Comparison of ENCODE assay signal across 34 cellular contexts in the genomic region with DNA sequence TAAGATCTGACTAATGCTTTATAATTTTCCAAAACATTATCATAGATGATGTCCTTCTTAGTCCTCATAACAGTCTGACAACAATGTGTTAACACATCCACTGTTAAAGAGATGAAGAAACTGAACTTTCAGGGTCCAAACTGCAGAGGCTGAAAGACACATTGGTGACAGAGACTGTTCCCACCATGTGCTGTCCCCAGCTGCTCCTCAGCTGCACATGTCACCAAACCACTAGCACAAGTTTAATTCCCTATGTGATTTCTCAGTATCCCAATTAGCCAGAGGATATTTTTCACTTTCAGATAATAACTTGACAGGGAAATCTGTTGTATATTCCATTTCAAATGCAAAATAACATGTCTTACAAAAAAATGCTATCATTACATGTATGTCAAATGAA. TPM values are rescaled to one million over a fixed set of nuclear protein-coding genes. Genes with fewer than 3 reads are reported as not detected.
"Had no signal": no experiment of that assay in that cellular context is flagged by ENCODE, and none has a peak within 500 bp of the region (broad histone marks: within the 10 kb centered on the region; RNA-seq: fewer than 3 reads in every experiment).

No MANE protein-coding gene starts in this region.

- H3K4me3 Mint-ChIP-seq: activated naive CD4-positive, alpha-beta T cell treated with anti-CD3 and anti-CD28 coated beads, Interleukin-2, amount 10 ng/mL, durations not matched to agents 7 days and 5 days; activated naive CD8-positive, alpha-beta T cell treated with anti-CD3 and anti-CD28 coated beads, Interleukin-2, amount 10 ng/mL, durations not matched to agents 7 days and 5 days; activated T-helper 1 cell treated with anti-CD3 and anti-CD28 coated beads, Interleukin-12 subunit alpha, Interleukin-12 subunit beta, Interleukin-2, Interleukin-4 antibody, amounts not matched to agents 30 ng/mL and 10 ng/mL and 1 ng/mL, durations not matched to agents 14 hours and 24 hours and 36 hours; central memory CD8-positive, alpha-beta T cell; mesothelial cell of epicardium; naive thymus-derived CD4-positive, alpha-beta T cell; stimulated activated naive B cell treated with anti-CD40 and anti-IgM and Interleukin-4, amounts not matched to agents 10 μg/mL and 1 μg/mL and 100 μg/mL, for 72 hours; T-helper 1 cell treated with Interleukin-12 subunit alpha and Interleukin-12 subunit beta and Interleukin-4 antibody, amounts not matched to agents 30 μg/mL and 1 μg/mL, for 36 hours had no signal

- H3K36me3 ChIP-seq: ascending aorta, gastrocnemius medialis, pancreas, suprapubic skin, tibial artery, upper lobe of right lung, WERI-Rb-1 had no signal

- H3K4me2 ChIP-seq: hepatocyte had no signal

- FAIRE-seq: bronchial epithelial cell, colon, endometrium, pancreas had no signal

- H3K9me3 ChIP-seq: ascending aorta, gastrocnemius medialis, pancreas, psoas muscle, suprapubic skin, tibial artery, upper lobe of right lung had no signal

- H3K36me3 Mint-ChIP-seq: activated naive CD4-positive, alpha-beta T cell treated with anti-CD3 and anti-CD28 coated beads, Interleukin-2, amount 10 ng/mL, durations not matched to agents 7 days and 5 days; activated naive CD8-positive, alpha-beta T cell treated with anti-CD3 and anti-CD28 coated beads, Interleukin-2, amount 10 ng/mL, durations not matched to agents 7 days and 5 days; mesothelial cell of epicardium; stimulated activated naive B cell treated with anti-CD40 and anti-IgM and Interleukin-4, amounts not matched to agents 10 μg/mL and 1 μg/mL and 100 μg/mL, for 72 hours had no signal

- H3K4me1 ChIP-seq: ascending aorta, gastrocnemius medialis, pancreas, psoas muscle, upper lobe of right lung had no signal

- H3K27ac ChIP-seq: ascending aorta, gastrocnemius medialis, hepatocyte, pancreas, psoas muscle, suprapubic skin, tibial artery, upper lobe of right lung, WERI-Rb-1 had no signal

- H3K27me3 ChIP-seq: ascending aorta, gastrocnemius medialis, hepatocyte, pancreas, suprapubic skin, tibial artery, upper lobe of right lung had no signal

- H3K27ac Mint-ChIP-seq: activated naive CD4-positive, alpha-beta T cell treated with anti-CD3 and anti-CD28 coated beads, Interleukin-2, amount 10 ng/mL, durations not matched to agents 7 days and 5 days; activated naive CD8-positive, alpha-beta T cell treated with anti-CD3 and anti-CD28 coated beads, Interleukin-2, amount 10 ng/mL, durations not matched to agents 7 days and 5 days; activated T-helper 1 cell treated with anti-CD3 and anti-CD28 coated beads, Interleukin-12 subunit alpha, Interleukin-12 subunit beta, Interleukin-2, Interleukin-4 antibody, amounts not matched to agents 30 ng/mL and 10 ng/mL and 1 ng/mL, durations not matched to agents 14 hours and 24 hours and 36 hours; mesothelial cell of epicardium; stimulated activated naive B cell treated with anti-CD40 and anti-IgM and Interleukin-4, amounts not matched to agents 10 μg/mL and 1 μg/mL and 100 μg/mL, for 72 hours; T-helper 1 cell treated with Interleukin-12 subunit alpha and Interleukin-12 subunit beta and Interleukin-4 antibody, amounts not matched to agents 30 μg/mL and 1 μg/mL, for 36 hours had no signal

- ATAC-seq: activated CD4-positive, CD25-positive, alpha-beta regulatory T cell treated with anti-CD3 and anti-CD28 coated beads, Interleukin-2, amount 50 U/mL, for 24 hours; gastrocnemius medialis; left colon; naive thymus-derived CD4-positive, alpha-beta T cell; pancreas; psoas muscle; stimulated activated naive B cell treated with anti-CD40 and anti-IgM and Interleukin-4, amounts not matched to agents 10 μg/mL and 1 μg/mL and 100 μg/mL, for 72 hours; upper lobe of right lung had no signal

- H3K4me1 Mint-ChIP-seq: activated naive CD4-positive, alpha-beta T cell treated with anti-CD3 and anti-CD28 coated beads, Interleukin-2, amount 10 ng/mL, durations not matched to agents 7 days and 5 days; central memory CD8-positive, alpha-beta T cell; mesothelial cell of epicardium; stimulated activated naive B cell treated with anti-CD40 and anti-IgM and Interleukin-4, amounts not matched to agents 10 μg/mL and 1 μg/mL and 100 μg/mL, for 72 hours had no signal

- H2AFZ ChIP-seq: hepatocyte had no signal

- DNase-seq: activated CD4-positive, alpha-beta T cell treated with anti-CD3 and anti-CD28 coated beads for 48 hours; activated CD4-positive, alpha-beta T cell treated with anti-CD3 and anti-CD28 coated beads, Interleukin-2, amount 50 U/mL, for 48 hours; activated CD8-positive, alpha-beta memory T cell treated with anti-CD3 and anti-CD28 coated beads, Interleukin-2, amount 50 U/mL, for 4 hours; activated gamma-delta T cell; activated naive CD4-positive, alpha-beta T cell treated with anti-CD3 and anti-CD28 coated beads, Interleukin-2, amount 10 ng/mL, durations not matched to agents 7 days and 5 days; activated naive CD8-positive, alpha-beta T cell treated with anti-CD3 and anti-CD28 coated beads, Interleukin-2, amount 10 ng/mL, durations not matched to agents 7 days and 5 days; activated T-cell treated with anti-CD3 and anti-CD28 coated beads, Interleukin-2, amount 50 U/mL, for 1 hour; dermis blood vessel endothelial cell; effector CD4-positive, alpha-beta T cell; gastrocnemius medialis; islet precursor cell; left colon; naive thymus-derived CD4-positive, alpha-beta T cell; pancreas; psoas muscle; stimulated activated CD4-positive, alpha-beta T cell treated with anti-CD3 and anti-CD28 coated beads, Interleukin-15, amount 100 ng/mL, for 24 hours; stimulated activated CD4-positive, alpha-beta T cell treated with anti-CD3 and anti-CD28 coated beads, Interleukin-2, amount 100 ng/mL, for 24 hours; stimulated activated naive B cell treated with anti-CD40 and anti-IgM and Interleukin-4, amounts not matched to agents 10 μg/mL and 1 μg/mL and 100 μg/mL, for 72 hours; T-helper 9 cell; tibial artery; upper lobe of right lung; WERI-Rb-1 had no signal

- H3K9me3 Mint-ChIP-seq: activated naive CD4-positive, alpha-beta T cell treated with anti-CD3 and anti-CD28 coated beads, Interleukin-2, amount 10 ng/mL, durations not matched to agents 7 days and 5 days; activated naive CD8-positive, alpha-beta T cell treated with anti-CD3 and anti-CD28 coated beads, Interleukin-2, amount 10 ng/mL, durations not matched to agents 7 days and 5 days; activated T-helper 1 cell treated with anti-CD3 and anti-CD28 coated beads, Interleukin-12 subunit alpha, Interleukin-12 subunit beta, Interleukin-2, Interleukin-4 antibody, amounts not matched to agents 30 ng/mL and 10 ng/mL and 1 ng/mL, durations not matched to agents 14 hours and 24 hours and 36 hours; central memory CD8-positive, alpha-beta T cell; mesothelial cell of epicardium; naive thymus-derived CD4-positive, alpha-beta T cell; stimulated activated naive B cell treated with anti-CD40 and anti-IgM and Interleukin-4, amounts not matched to agents 10 μg/mL and 1 μg/mL and 100 μg/mL, for 72 hours; T-helper 1 cell treated with Interleukin-12 subunit alpha and Interleukin-12 subunit beta and Interleukin-4 antibody, amounts not matched to agents 30 μg/mL and 1 μg/mL, for 36 hours had no signal

- H3K79me2 ChIP-seq: hepatocyte had no signal

- H3K4me3 ChIP-seq: ascending aorta, gastrocnemius medialis, hepatocyte, pancreas, psoas muscle, suprapubic skin, tibial artery, upper lobe of right lung had no signal

RNA-seq across cellular contexts. Expression of a gene that starts 24.6 kb away (rescaled TPM):
- total RNA-seq: activated CD8-positive, alpha-beta memory T cell treated with anti-CD3 and anti-CD28 coated beads for 36 hours; activated naive CD8-positive, alpha-beta T cell treated with anti-CD3 and anti-CD28 coated beads, Interleukin-2, amount 10 ng/mL, durations not matched to agents 7 days and 5 days had no signal
- polyA plus RNA-seq: naive thymus-derived CD4-positive, alpha-beta T cell had no signal
